9 cellular contexts compared by ENCODE assay signal in the genomic region with DNA sequence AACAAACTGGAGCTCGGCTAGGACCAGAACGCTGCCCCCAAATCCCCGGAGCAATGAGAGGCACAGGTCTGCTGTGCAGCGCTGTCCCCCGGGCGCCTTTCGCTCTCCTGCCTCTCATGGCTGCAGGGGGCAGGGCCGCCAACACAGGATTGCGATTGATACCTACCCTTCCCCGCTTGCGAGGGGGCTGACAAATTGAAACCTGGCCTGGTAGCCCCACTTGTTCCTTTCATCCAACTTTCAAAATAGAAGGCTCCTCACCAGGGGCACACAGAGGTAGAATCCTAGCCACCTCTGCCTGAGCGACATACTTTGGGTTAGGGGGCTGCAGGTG. TPM values are rescaled to one million over a fixed set of nuclear protein-coding genes. Genes with fewer than 3 reads are reported as not detected.
DNase-seq lines count a peak whose midpoint lies in the region; ATAC-seq and TF ChIP-seq lines count a peak whose summit lies in the region.
"Had no signal": no experiment of that assay in that cellular context is flagged by ENCODE, and none has a peak within 500 bp of the region (broad histone marks: within the 10 kb centered on the region; RNA-seq: fewer than 3 reads in every experiment).

No MANE protein-coding gene starts in this region.

- H3K27ac ChIP-seq in liver (ENCODE audit: low read depth in 1 of 2, low read length in 2 of 2) (peak overlapping the region; percentile 45 to 51), upper lobe of left lung (peak overlapping the region; percentile 94 to 99 (median 96))

- ATAC-seq in GM18498 (IDR thresholded peaks at IDR 0.05; ENCODE audit: unreplicated experiment) (peak; percentile 20), HG03045 (IDR thresholded peaks at IDR 0.05; ENCODE audit: unreplicated experiment) (peak; percentile 7), upper lobe of left lung (ENCODE audit: low FRiP score in 2 of 2) (peak in 1 of 2 donors; percentile 1), GM21360 (IDR thresholded peaks at IDR 0.05; ENCODE audit: unreplicated experiment) (no peak)

- TF ChIP-seq CTCF in astrocyte of the cerebellum (IDR thresholded peaks at IDR 0.05; ENCODE audit: low read depth, low read length, missing control alignments) = no peak
- no peak for TF ChIP-seq CTCF in liver (IDR thresholded peaks at IDR 0.05; ENCODE audit: low read depth, low read length, missing input control)
- no peak for TF ChIP-seq CTCF in upper lobe of left lung (IDR thresholded peaks at IDR 0.05)

- H3K36me3 ChIP-seq in liver (ENCODE audit: control insufficient read depth in 4 of 4, insufficient read depth in 3 of 4, low read depth in 1 of 4, low read length in 3 of 4) (peaks cover 6 to 34% (median 11%) of the 10 kb centered on the region in 4 donors), upper lobe of left lung (peaks cover 25 to 48% (median 44%) of the 10 kb centered on the region in 4 donors)

- H3K4me1 ChIP-seq in liver (ENCODE audit: control insufficient read depth in 4 of 4, insufficient read depth in 4 of 4, low read length in 3 of 4) = peaks cover 8 to 44% (median 33%) of the 10 kb centered on the region in 4 donors
- H3K4me1 ChIP-seq in upper lobe of left lung = peaks cover 42 to 52% (median 43%) of the 10 kb centered on the region in 4 donors

- DNase-seq in astrocyte of the cerebellum (ENCODE audit: low read depth) (no peak), upper lobe of left lung (no peak), T-helper 9 cell (no peak), SHP77 treated with DMSO at 0.1 percent for 48 hours (lab: John Stamatoyannopoulos, UW) (no peak)

- no peaks in the 10 kb centered on the region for H3K9me3 ChIP-seq in liver (ENCODE audit: control insufficient read depth in 4 of 4, low read length in 3 of 4)
- no peaks in the 10 kb centered on the region for H3K9me3 ChIP-seq in upper lobe of left lung

- 26% methylated on average over 12 of the region's 12 CpGs for WGBS in liver
- 3 to 17% methylated on average over 7 to 12 of the region's 12 CpGs for WGBS in upper lobe of left lung, 2 donors

- in situ Hi-C loops in astrocyte of the cerebellum (cut with HindIII; ENCODE audit: low sequenced_read_pairs) = no loop called here

- no peak for TF ChIP-seq RAD21 in liver (IDR thresholded peaks at IDR 0.05)

- peak overlapping the region; percentile 85 for H3K4me3 ChIP-seq in astrocyte of the cerebellum (ENCODE audit: low read depth, low read length)
- peak overlapping the region; percentile 16 to 57 (median 51) for H3K4me3 ChIP-seq in liver (ENCODE audit: low read depth in 1 of 3, low read length in 3 of 3)
- peak overlapping the region in 3 of 4 donors; percentile 75 to 98 (median 98) for H3K4me3 ChIP-seq in upper lobe of left lung

- TF ChIP-seq EP300 in upper lobe of left lung (IDR thresholded peaks at IDR 0.05) = no peak

- peak in 1 of 4 donors; percentile 7 for TF ChIP-seq POLR2A in upper lobe of left lung (IDR thresholded peaks at IDR 0.05)

- no peaks in the 10 kb centered on the region for H3K27me3 ChIP-seq in liver (ENCODE audit: control insufficient read depth in 4 of 4, insufficient read depth in 4 of 4, low read length in 3 of 4)
- no peaks in the 10 kb centered on the region for H3K27me3 ChIP-seq in upper lobe of left lung

- no peak overlapping the region for H3K9ac ChIP-seq in liver (ENCODE audit: low read depth in 1 of 2, low read length in 2 of 2)

TF ChIP-seq in liver, 16 proteins besides CTCF, POLR2A, EP300 and RAD21:
- TF ChIP-seq HNF4G (IDR thresholded peaks at IDR 0.05) (no peak), SP1 (IDR thresholded peaks at IDR 0.05) (no peak)
- TF ChIP-seq, protein P1, sequence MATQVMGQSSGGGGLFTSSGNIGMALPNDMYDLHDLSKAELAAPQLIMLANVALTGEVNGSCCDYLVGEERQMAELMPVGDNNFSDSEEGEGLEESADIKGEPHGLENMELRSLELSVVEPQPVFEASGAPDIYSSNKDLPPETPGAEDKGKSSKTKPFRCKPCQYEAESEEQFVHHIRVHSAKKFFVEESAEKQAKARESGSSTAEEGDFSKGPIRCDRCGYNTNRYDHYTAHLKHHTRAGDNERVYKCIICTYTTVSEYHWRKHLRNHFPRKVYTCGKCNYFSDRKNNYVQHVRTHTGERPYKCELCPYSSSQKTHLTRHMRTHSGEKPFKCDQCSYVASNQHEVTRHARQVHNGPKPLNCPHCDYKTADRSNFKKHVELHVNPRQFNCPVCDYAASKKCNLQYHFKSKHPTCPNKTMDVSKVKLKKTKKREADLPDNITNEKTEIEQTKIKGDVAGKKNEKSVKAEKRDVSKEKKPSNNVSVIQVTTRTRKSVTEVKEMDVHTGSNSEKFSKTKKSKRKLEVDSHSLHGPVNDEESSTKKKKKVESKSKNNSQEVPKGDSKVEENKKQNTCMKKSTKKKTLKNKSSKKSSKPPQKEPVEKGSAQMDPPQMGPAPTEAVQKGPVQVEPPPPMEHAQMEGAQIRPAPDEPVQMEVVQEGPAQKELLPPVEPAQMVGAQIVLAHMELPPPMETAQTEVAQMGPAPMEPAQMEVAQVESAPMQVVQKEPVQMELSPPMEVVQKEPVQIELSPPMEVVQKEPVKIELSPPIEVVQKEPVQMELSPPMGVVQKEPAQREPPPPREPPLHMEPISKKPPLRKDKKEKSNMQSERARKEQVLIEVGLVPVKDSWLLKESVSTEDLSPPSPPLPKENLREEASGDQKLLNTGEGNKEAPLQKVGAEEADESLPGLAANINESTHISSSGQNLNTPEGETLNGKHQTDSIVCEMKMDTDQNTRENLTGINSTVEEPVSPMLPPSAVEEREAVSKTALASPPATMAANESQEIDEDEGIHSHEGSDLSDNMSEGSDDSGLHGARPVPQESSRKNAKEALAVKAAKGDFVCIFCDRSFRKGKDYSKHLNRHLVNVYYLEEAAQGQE (IDR thresholded peaks at IDR 0.05) = no peak
TF ChIP-seq in liver: peak in this region for 0.

RNA-seq across cellular contexts. Expression of a gene that starts 0.6 kb away (rescaled TPM):
- total RNA-seq in liver (1 to 10 TPM; 1.8 to 2.5 TPM), upper lobe of left lung (10 to 100 TPM in 4 of 6 donors, 1 to 10 TPM in 2; 7.0 to 31.5 (median 22.1) TPM)
- polyA plus RNA-seq in liver = 1 to 10 TPM; 2.2 to 5.4 TPM

RNA-seq across cellular contexts. Expression of a gene that starts 23.3 kb away (rescaled TPM):
- total RNA-seq in liver (under 1 TPM; 0.25 to 0.84 TPM), upper lobe of left lung (10 to 100 TPM in 1 of 6 donors, 1 to 10 TPM in 4, under 1 TPM in 1; 0.98 to 11.7 (median 5.1) TPM)
- under 1 TPM in 1 of 2 donors, not detected in 1; 0.09 TPM for polyA plus RNA-seq in liver
- total RNA-seq: RPMI7951 had no signal

RNA-seq across cellular contexts. Expression of a gene that starts 36.8 kb away (rescaled TPM):
- 1 to 10 TPM; 3.6 to 8.2 TPM for total RNA-seq in liver
- 1 to 10 TPM; 8.2 to 9.2 TPM for polyA plus RNA-seq in liver
- total RNA-seq in upper lobe of left lung = 10 to 100 TPM; 22.6 to 61.0 (median 36.2) TPM

RNA-seq across cellular contexts. Expression of a gene that starts 43.4 kb away (rescaled TPM):
- total RNA-seq in liver (under 1 TPM; 0.08 to 0.09 TPM), upper lobe of left lung (10 to 100 TPM in 1 of 6 donors, 1 to 10 TPM in 4, under 1 TPM in 1; 0.89 to 16.9 (median 3.8) TPM)
- polyA plus RNA-seq in liver = under 1 TPM in 1 of 2 donors, not detected in 1; 0.10 TPM
